8 cellular contexts compared by ENCODE assay signal in the genomic region with DNA sequence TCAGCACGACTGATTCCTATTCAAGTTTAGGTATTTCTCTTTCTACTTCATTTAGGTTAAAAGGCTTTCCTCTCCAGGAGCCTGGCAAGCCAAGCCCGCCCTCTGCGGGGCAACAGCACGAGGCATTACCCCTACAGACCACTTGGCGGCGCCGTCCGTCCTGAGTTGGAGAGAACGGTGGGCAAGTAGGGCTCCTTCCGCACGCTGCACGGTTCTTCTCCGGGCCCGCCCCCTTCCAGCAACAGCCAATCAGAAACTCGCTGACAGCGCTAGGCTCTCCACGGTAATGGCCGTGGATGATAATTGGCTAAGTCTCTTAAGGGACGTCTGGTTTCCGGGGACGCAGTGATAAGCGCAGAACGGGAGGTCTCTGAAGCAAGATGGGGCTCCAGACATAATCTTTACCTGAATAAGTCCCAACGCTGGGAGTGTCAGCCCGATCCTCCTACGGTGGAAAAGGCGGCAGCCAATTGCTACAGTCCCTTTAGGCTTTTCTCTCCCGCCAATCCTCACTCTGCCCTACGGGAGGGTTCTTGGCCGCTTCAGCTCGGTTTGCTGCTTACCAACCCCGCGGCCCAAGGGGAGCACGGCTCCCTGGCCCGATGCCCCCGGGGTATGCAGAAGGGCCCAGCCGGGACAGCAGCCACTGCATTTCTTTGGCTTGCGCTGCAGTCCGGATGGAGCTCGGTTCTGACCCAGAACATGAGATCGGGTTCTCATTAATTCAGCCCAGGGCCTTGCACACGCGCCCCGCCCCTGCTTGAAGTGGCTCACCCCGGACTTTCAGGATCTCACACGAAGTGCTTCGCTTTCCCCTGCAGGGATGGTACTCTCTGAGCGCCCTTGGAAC.
DNase-seq lines count a peak whose midpoint lies in the region; ATAC-seq and TF ChIP-seq lines count a peak whose summit lies in the region.

No MANE protein-coding gene starts in this region.

- H3K27ac Mint-ChIP-seq in activated T-cell treated with anti-CD3 and anti-CD28 coated beads, Interleukin-2, amount 50 U/mL, for 72 hours = peak overlapping the region; percentile 83

- H3K9me3 ChIP-seq in PC-3 (ENCODE audit: low read length) = no peaks in the 10 kb centered on the region
- H3K9me3 ChIP-seq in esophagus squamous epithelium = no peaks in the 10 kb centered on the region

- intact Hi-C loops in PC-3 (cut with micrococcal nuclease) = no loop called here
- intact Hi-C loops in esophagus squamous epithelium (cut with DNase I) = no loop called here

- peak; percentile 94 for DNase-seq in DMS153 treated with DMSO at 0.1 percent for 48 hours (lab: John Stamatoyannopoulos, UW; ENCODE audit: unreplicated experiment)
- DNase-seq in PC-3 = peak; percentile 97
- peak; percentile 97 to 98 for DNase-seq in activated T-cell treated with anti-CD3 and anti-CD28 coated beads, Interleukin-2, amount 50 U/mL, for 72 hours
- DNase-seq in esophagus squamous epithelium (lab: John Stamatoyannopoulos, UW) = peak; percentile 86
- DNase-seq in myocyte (ENCODE audit: low read depth) = peak; percentile 96
- DNase-seq in stimulated activated CD8-positive, alpha-beta memory T cell treated with anti-CD3 and anti-CD28 coated beads, Interleukin-7, amount 100 ng/mL, for 48 hours (ENCODE audit: extremely low read depth in 1 of 2, low read depth in 1 of 2) = peak; percentile 87 to 94

- peaks cover 11% of the 10 kb centered on the region for H3K4me1 Mint-ChIP-seq in activated T-cell treated with anti-CD3 and anti-CD28 coated beads, Interleukin-2, amount 50 U/mL, for 72 hours (ENCODE audit: low read depth)

- H3K27ac ChIP-seq in PC-3 (ENCODE audit: low read length) (no peak overlapping the region), esophagus squamous epithelium (peak overlapping the region; percentile 55 to 87 (median 78))

- peak; percentile 79 for TF ChIP-seq RAD21 in Ishikawa (IDR thresholded peaks at IDR 0.05; ENCODE audit: low read depth)

- H4K20me1 ChIP-seq in PC-3 (ENCODE audit: low read length) = no peaks in the 10 kb centered on the region

- TF ChIP-seq CTCF in PC-3 (conservative IDR thresholded peaks at IDR 0.05; ENCODE audit: low read depth, low read length) = peak; percentile 97
- TF ChIP-seq CTCF in esophagus squamous epithelium (IDR thresholded peaks at IDR 0.05) = peak; percentile 93 to 98 (median 96)

- H3K9me2 ChIP-seq in PC-3 (replicated peaks; ENCODE audit: low read length) = no peaks in the 10 kb centered on the region

- POLR2A ChIA-PET in PC-3 (lab: Charles Lee; ENCODE audit: unreplicated experiment) = no interaction called here

- peak overlapping the region; percentile 66 for H3K9ac ChIP-seq in PC-3 (ENCODE audit: low read length)

- ATAC-seq in GM21576 (IDR thresholded peaks at IDR 0.05; ENCODE audit: unreplicated experiment) = peak; percentile 100
- peak; percentile 99 for ATAC-seq in PC-3
- peak; percentile 100 for ATAC-seq in activated T-cell treated with anti-CD3 and anti-CD28 coated beads, Interleukin-2, amount 50 U/mL, for 72 hours (replicated peaks in 1 of 2)

- peak overlapping the region; percentile 95 to 100 for H3K4me3 Mint-ChIP-seq in activated T-cell treated with anti-CD3 and anti-CD28 coated beads, Interleukin-2, amount 50 U/mL, for 72 hours

- no peaks in the 10 kb centered on the region for H3K36me3 Mint-ChIP-seq in activated T-cell treated with anti-CD3 and anti-CD28 coated beads, Interleukin-2, amount 50 U/mL, for 72 hours (ENCODE audit: insufficient read depth in 2 of 2)

- peaks cover 12% of the 10 kb centered on the region for H3K4me1 ChIP-seq in PC-3 (ENCODE audit: insufficient read depth, low read length)
- peaks cover 0 to 17% (median 10%) of the 10 kb centered on the region in 3 donors for H3K4me1 ChIP-seq in esophagus squamous epithelium

- no peaks in the 10 kb centered on the region for H3K9me3 Mint-ChIP-seq in activated T-cell treated with anti-CD3 and anti-CD28 coated beads, Interleukin-2, amount 50 U/mL, for 72 hours

- H3K79me2 ChIP-seq in PC-3 (ENCODE audit: low read length) = no peaks in the 10 kb centered on the region

- H3K27me3 ChIP-seq in PC-3 (ENCODE audit: low read length) (no peaks in the 10 kb centered on the region), esophagus squamous epithelium (peaks cover 0 to 42% (median 0%) of the 10 kb centered on the region in 4 donors)

- H3F3A ChIP-seq in PC-3 (ENCODE audit: low read length, unreplicated experiment) = no peaks in the 10 kb centered on the region

- peak in 1 of 4 donors; percentile 54 for TF ChIP-seq POLR2A in esophagus squamous epithelium (IDR thresholded peaks at IDR 0.05)

- H3K27me3 Mint-ChIP-seq in activated T-cell treated with anti-CD3 and anti-CD28 coated beads, Interleukin-2, amount 50 U/mL, for 72 hours (ENCODE audit: low read depth) = peaks cover 28% of the 10 kb centered on the region

- H3K36me3 ChIP-seq in PC-3 (ENCODE audit: low read depth, low read length) = no peaks in the 10 kb centered on the region
- no peaks in the 10 kb centered on the region for H3K36me3 ChIP-seq in esophagus squamous epithelium

- peak overlapping the region; percentile 70 for H3K4me3 ChIP-seq in PC-3 (ENCODE audit: low read length)
- peak overlapping the region; percentile 50 to 82 (median 65) for H3K4me3 ChIP-seq in esophagus squamous epithelium

- peak overlapping the region; percentile 91 for H2AFZ ChIP-seq in PC-3 (ENCODE audit: low read length)

- TF ChIP-seq EP300 in Ishikawa (IDR thresholded peaks at IDR 0.05; ENCODE audit: borderline replicate concordance) = no peak

- 1% methylated on average over 31 to 38 of the region's 48 CpGs for WGBS in esophagus squamous epithelium, 2 donors

- peak overlapping the region; percentile 87 for H3K4me2 ChIP-seq in PC-3 (ENCODE audit: low read length)

- BruUV-seq in PC-3 (replicated peaks; lab: Mats Ljungman, UMichigan) = TSS peak; percentile 91

- CTCF ChIA-PET in PC-3 (lab: Charles Lee) = interaction anchor here (0.5 to 0.7 kb wide), 2 partner anchors 261 to 292 kb away, joined by 3 to 6 read pairs; no protein-coding TSS in a partner anchor

TF ChIP-seq in Ishikawa, 13 proteins besides CTCF, POLR2A, EP300 and RAD21:
- TF ChIP-seq, protein P1, sequence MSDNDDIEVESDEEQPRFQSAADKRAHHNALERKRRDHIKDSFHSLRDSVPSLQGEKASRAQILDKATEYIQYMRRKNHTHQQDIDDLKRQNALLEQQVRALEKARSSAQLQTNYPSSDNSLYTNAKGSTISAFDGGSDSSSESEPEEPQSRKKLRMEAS (IDR thresholded peaks at IDR 0.05) = peak; percentile 59
- TF ChIP-seq, protein P2, sequence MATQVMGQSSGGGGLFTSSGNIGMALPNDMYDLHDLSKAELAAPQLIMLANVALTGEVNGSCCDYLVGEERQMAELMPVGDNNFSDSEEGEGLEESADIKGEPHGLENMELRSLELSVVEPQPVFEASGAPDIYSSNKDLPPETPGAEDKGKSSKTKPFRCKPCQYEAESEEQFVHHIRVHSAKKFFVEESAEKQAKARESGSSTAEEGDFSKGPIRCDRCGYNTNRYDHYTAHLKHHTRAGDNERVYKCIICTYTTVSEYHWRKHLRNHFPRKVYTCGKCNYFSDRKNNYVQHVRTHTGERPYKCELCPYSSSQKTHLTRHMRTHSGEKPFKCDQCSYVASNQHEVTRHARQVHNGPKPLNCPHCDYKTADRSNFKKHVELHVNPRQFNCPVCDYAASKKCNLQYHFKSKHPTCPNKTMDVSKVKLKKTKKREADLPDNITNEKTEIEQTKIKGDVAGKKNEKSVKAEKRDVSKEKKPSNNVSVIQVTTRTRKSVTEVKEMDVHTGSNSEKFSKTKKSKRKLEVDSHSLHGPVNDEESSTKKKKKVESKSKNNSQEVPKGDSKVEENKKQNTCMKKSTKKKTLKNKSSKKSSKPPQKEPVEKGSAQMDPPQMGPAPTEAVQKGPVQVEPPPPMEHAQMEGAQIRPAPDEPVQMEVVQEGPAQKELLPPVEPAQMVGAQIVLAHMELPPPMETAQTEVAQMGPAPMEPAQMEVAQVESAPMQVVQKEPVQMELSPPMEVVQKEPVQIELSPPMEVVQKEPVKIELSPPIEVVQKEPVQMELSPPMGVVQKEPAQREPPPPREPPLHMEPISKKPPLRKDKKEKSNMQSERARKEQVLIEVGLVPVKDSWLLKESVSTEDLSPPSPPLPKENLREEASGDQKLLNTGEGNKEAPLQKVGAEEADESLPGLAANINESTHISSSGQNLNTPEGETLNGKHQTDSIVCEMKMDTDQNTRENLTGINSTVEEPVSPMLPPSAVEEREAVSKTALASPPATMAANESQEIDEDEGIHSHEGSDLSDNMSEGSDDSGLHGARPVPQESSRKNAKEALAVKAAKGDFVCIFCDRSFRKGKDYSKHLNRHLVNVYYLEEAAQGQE (IDR thresholded peaks at IDR 0.05; ENCODE audit: low read depth) = peak; percentile 18; the same call in 1 of the 2 replicates
- TF ChIP-seq CEBPB (IDR thresholded peaks at IDR 0.05) (no peak), NFIC (IDR thresholded peaks at IDR 0.05) (no peak; the same call in 1 of the 2 replicates), YY1 (IDR thresholded peaks at IDR 0.05; ENCODE audit: low read depth) (0 out of 2 replicates have a peak, but pooled peaks have one; percentile 21)
- TF ChIP-seq, protein P3, sequence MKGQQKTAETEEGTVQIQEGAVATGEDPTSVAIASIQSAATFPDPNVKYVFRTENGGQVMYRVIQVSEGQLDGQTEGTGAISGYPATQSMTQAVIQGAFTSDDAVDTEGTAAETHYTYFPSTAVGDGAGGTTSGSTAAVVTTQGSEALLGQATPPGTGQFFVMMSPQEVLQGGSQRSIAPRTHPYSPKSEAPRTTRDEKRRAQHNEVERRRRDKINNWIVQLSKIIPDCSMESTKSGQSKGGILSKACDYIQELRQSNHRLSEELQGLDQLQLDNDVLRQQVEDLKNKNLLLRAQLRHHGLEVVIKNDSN (IDR thresholded peaks at IDR 0.05) = no peak
